Comparison of ENCODE assay signal across 8 cellular contexts in genomic region chrX:52995974-52996304, GRCh38. TPM values are rescaled to one million over a fixed set of nuclear protein-coding genes. Genes with fewer than 3 reads are reported as not detected.
A peak's percentile ranks its signal among the peaks of the same experiment; 100 is the strongest.
DNase-seq lines count a peak whose midpoint lies in the region; ATAC-seq and TF ChIP-seq lines count a peak whose summit lies in the region.

No MANE protein-coding gene starts in this region.

- 0 to 11% methylated on average over 1 to 5 of the region's 5 CpGs for WGBS in testis, 2 donors
- WGBS in lower leg skin, 2 donors: 4 to 37% methylated on average over 4 to 5 of the region's 5 CpGs

- peaks cover 15% of the 10 kb centered on the region for H3K4me1 Mint-ChIP-seq in activated CD4-positive, alpha-beta T cell treated with anti-CD3 and anti-CD28 coated beads, Interleukin-2, amount 10 ng/mL, durations not matched to agents 24 days and 14 days
- H3K4me1 Mint-ChIP-seq in activated CD8-positive, alpha-beta T cell treated with anti-CD3 and anti-CD28 coated beads for 36 hours (ENCODE audit: low read depth): peaks cover 15% of the 10 kb centered on the region
- peaks cover 18 to 23% of the 10 kb centered on the region in 2 donors for H3K4me1 Mint-ChIP-seq in immature natural killer cell

- peak overlapping the region; percentile 53 to 64 for H3K4me3 ChIP-seq in testis
- no peak overlapping the region for H3K4me3 ChIP-seq in lower leg skin (ENCODE audit: low read depth, poor library complexity, severe bottlenecking)

- ATAC-seq in activated CD8-positive, alpha-beta T cell treated with anti-CD3 and anti-CD28 coated beads for 36 hours: peak; percentile 1
- ATAC-seq in HG03439 (IDR thresholded peaks at IDR 0.05; ENCODE audit: unreplicated experiment): no peak

- CTCF ChIA-PET in activated CD8-positive, alpha-beta T cell treated with anti-CD3 and anti-CD28 coated beads for 36 hours (lab: Charles Lee): interaction anchor here (0.9 kb wide), 1 partner anchor 243 kb away, joined by 3 read pairs; no protein-coding TSS in a partner anchor

- H3K9me3 ChIP-seq in testis: no peaks in the 10 kb centered on the region

- H3K4me1 ChIP-seq in testis: peaks cover 3% of the 10 kb centered on the region

- no peaks in the 10 kb centered on the region for H3K9me3 Mint-ChIP-seq in activated CD4-positive, alpha-beta T cell treated with anti-CD3 and anti-CD28 coated beads, Interleukin-2, amount 10 ng/mL, durations not matched to agents 24 days and 14 days
- no peaks in the 10 kb centered on the region for H3K9me3 Mint-ChIP-seq in activated CD8-positive, alpha-beta T cell treated with anti-CD3 and anti-CD28 coated beads for 36 hours
- no peaks in the 10 kb centered on the region for H3K9me3 Mint-ChIP-seq in immature natural killer cell

- POLR2A ChIA-PET in activated CD8-positive, alpha-beta T cell treated with anti-CD3 and anti-CD28 coated beads for 36 hours (lab: Charles Lee): interaction anchor here (0.9 kb wide), 1 partner anchor 15 kb away, joined by 3 read pairs; no protein-coding TSS in a partner anchor

- H3K36me3 ChIP-seq in testis (ENCODE audit: low read depth, missing control alignments): no peaks in the 10 kb centered on the region

- H3K4me3 Mint-ChIP-seq in activated CD4-positive, alpha-beta T cell treated with anti-CD3 and anti-CD28 coated beads, Interleukin-2, amount 10 ng/mL, durations not matched to agents 24 days and 14 days: peak overlapping the region; percentile 87
- H3K4me3 Mint-ChIP-seq in activated CD8-positive, alpha-beta T cell treated with anti-CD3 and anti-CD28 coated beads for 36 hours: peak overlapping the region; percentile 93
- H3K4me3 Mint-ChIP-seq in immature natural killer cell: peak overlapping the region; percentile 89 to 98 (median 95)

- H3K27me3 Mint-ChIP-seq in activated CD4-positive, alpha-beta T cell treated with anti-CD3 and anti-CD28 coated beads, Interleukin-2, amount 10 ng/mL, durations not matched to agents 24 days and 14 days: no peaks in the 10 kb centered on the region
- H3K27me3 Mint-ChIP-seq in activated CD8-positive, alpha-beta T cell treated with anti-CD3 and anti-CD28 coated beads for 36 hours: no peaks in the 10 kb centered on the region
- peaks cover 4 to 12% (median 8%) of the 10 kb centered on the region in 3 donors for H3K27me3 Mint-ChIP-seq in immature natural killer cell (ENCODE audit: low read depth in 3 of 3)

- H3K36me3 Mint-ChIP-seq in activated CD4-positive, alpha-beta T cell treated with anti-CD3 and anti-CD28 coated beads, Interleukin-2, amount 10 ng/mL, durations not matched to agents 24 days and 14 days (ENCODE audit: low read depth): no peaks in the 10 kb centered on the region
- H3K36me3 Mint-ChIP-seq in activated CD8-positive, alpha-beta T cell treated with anti-CD3 and anti-CD28 coated beads for 36 hours (ENCODE audit: low read depth): no peaks in the 10 kb centered on the region
- no peaks in the 10 kb centered on the region for H3K36me3 Mint-ChIP-seq in immature natural killer cell

- peak overlapping the region; percentile 99 for H3K27ac Mint-ChIP-seq in activated CD4-positive, alpha-beta T cell treated with anti-CD3 and anti-CD28 coated beads, Interleukin-2, amount 10 ng/mL, durations not matched to agents 24 days and 14 days
- peak overlapping the region; percentile 100 for H3K27ac Mint-ChIP-seq in activated CD8-positive, alpha-beta T cell treated with anti-CD3 and anti-CD28 coated beads for 36 hours
- peak overlapping the region; percentile 97 to 99 (median 98) for H3K27ac Mint-ChIP-seq in immature natural killer cell

- no peak for DNase-seq in activated CD4-positive, alpha-beta T cell treated with anti-CD3 and anti-CD28 coated beads, Interleukin-2, amount 10 ng/mL, durations not matched to agents 24 days and 14 days
- no peak for DNase-seq in activated CD4-positive, alpha-beta T cell treated with anti-CD3 and anti-CD28 coated beads, Interleukin-2, amount 50 U/mL, for 1 hour
- no peak for DNase-seq in activated CD8-positive, alpha-beta T cell treated with anti-CD3 and anti-CD28 coated beads for 36 hours
- DNase-seq in immature natural killer cell (no peak), testis (no peak), SW 1271 (lab: John Stamatoyannopoulos, UW) (no peak), lower leg skin (ENCODE audit: low spot score in 2 of 2) (no peak)

- H3K27ac ChIP-seq in testis: no peak overlapping the region

- no peak for TF ChIP-seq POLR2A in testis (IDR thresholded peaks at IDR 0.05)
- TF ChIP-seq POLR2A in lower leg skin (IDR thresholded peaks at IDR 0.05): no peak

- peak; percentile 12 for TF ChIP-seq CTCF in activated CD8-positive, alpha-beta T cell treated with anti-CD3 and anti-CD28 coated beads for 36 hours (IDR thresholded peaks at IDR 0.05)
- TF ChIP-seq CTCF in testis (IDR thresholded peaks at IDR 0.05) (no peak), lower leg skin (IDR thresholded peaks at IDR 0.05) (no peak)

- H3K27me3 ChIP-seq in testis: no peaks in the 10 kb centered on the region

- intact Hi-C loops in activated CD4-positive, alpha-beta T cell treated with anti-CD3 and anti-CD28 coated beads, Interleukin-2, amount 10 ng/mL, durations not matched to agents 24 days and 14 days (cut with micrococcal nuclease): loop anchor here (5.0 kb wide), 1 partner anchor 86 kb away; the partner anchor contains the start of gene TSPYL2
- intact Hi-C loops in activated CD8-positive, alpha-beta T cell treated with anti-CD3 and anti-CD28 coated beads for 36 hours (cut with micrococcal nuclease): no loop called here
- intact Hi-C loops in testis (cut with DNase I; ENCODE audit: low total_unique reads): no loop called here
- intact Hi-C loops in lower leg skin (cut with DNase I; ENCODE audit: low total_unique reads): no loop called here

RNA-seq across cellular contexts. Expression of gene FAM156A, which starts 37.6 kb away (rescaled TPM):
- total RNA-seq in activated CD4-positive, alpha-beta T cell treated with anti-CD3 and anti-CD28 coated beads, Interleukin-2, amount 10 ng/mL, durations not matched to agents 24 days and 14 days: 27.3 and 28.3 TPM in 2 replicates
- 10 to 100 TPM; 20.6 to 21.0 TPM for total RNA-seq in activated CD8-positive, alpha-beta T cell treated with anti-CD3 and anti-CD28 coated beads for 36 hours
- polyA plus RNA-seq in immature natural killer cell: 1 to 10 TPM; 4.6 to 6.4 (median 5.6) TPM
- total RNA-seq in testis: 10 to 100 TPM; 62.0 to 64.5 TPM
- 25.6 TPM for polyA plus RNA-seq in testis (ENCODE audit: insufficient read depth, low read depth, low replicate concordance)
- 10 to 100 TPM; 12.7 to 19.1 (median 16.5) TPM for total RNA-seq in lower leg skin

RNA-seq across cellular contexts. Expression of gene GPR173, which starts 52.6 kb away (rescaled TPM):
- total RNA-seq in activated CD4-positive, alpha-beta T cell treated with anti-CD3 and anti-CD28 coated beads, Interleukin-2, amount 10 ng/mL, durations not matched to agents 24 days and 14 days: not detected in 2 replicates
- under 1 TPM; 0.36 to 0.70 TPM for total RNA-seq in activated CD8-positive, alpha-beta T cell treated with anti-CD3 and anti-CD28 coated beads for 36 hours
- polyA plus RNA-seq in immature natural killer cell: not detected
- total RNA-seq in testis: 1 to 10 TPM; 2.8 to 3.8 TPM
- 2.4 TPM for polyA plus RNA-seq in testis (ENCODE audit: insufficient read depth, low read depth, low replicate concordance)
- total RNA-seq in lower leg skin: under 1 TPM; 0.23 to 0.88 (median 0.49) TPM
